Comparison of ENCODE assay signal across 26 cellular contexts in genomic region chr12:50021071-50021470, GRCh38. TPM values are rescaled to one million over a fixed set of nuclear protein-coding genes. Genes with fewer than 3 reads are reported as not detected.
DNase-seq lines count a peak whose midpoint lies in the region; ATAC-seq, FAIRE-seq and TF ChIP-seq lines count a peak whose summit lies in the region.
"Had no signal": no experiment of that assay in that cellular context is flagged by ENCODE, and none has a peak within 500 bp of the region (broad histone marks: within the 10 kb centered on the region; RNA-seq: fewer than 3 reads in every experiment).

No MANE protein-coding gene starts in this region.

- no peaks in the 10 kb centered on the region for H3K9me3 Mint-ChIP-seq in osteocyte (ENCODE audit: unreplicated experiment)

- H2AFZ ChIP-seq in DND-41 (ENCODE audit: low read depth, low read length) (no peak overlapping the region), PC-3 (ENCODE audit: low read length) (no peak overlapping the region)

- TF ChIP-seq CTCF in DND-41 (IDR thresholded peaks at IDR 0.05; ENCODE audit: borderline replicate concordance, extremely low read depth, low read length, poor library complexity, severe bottlenecking) (no peak), PC-3 (conservative IDR thresholded peaks at IDR 0.05; ENCODE audit: low read depth, low read length) (no peak), osteocyte (IDR thresholded peaks at IDR 0.05) (no peak)

- H3K36me3 Mint-ChIP-seq in osteocyte (ENCODE audit: unreplicated experiment): peaks cover 1% of the 10 kb centered on the region

- H3K9me2 ChIP-seq in PC-3 (replicated peaks; ENCODE audit: low read length): no peaks in the 10 kb centered on the region

- no peaks in the 10 kb centered on the region for H3F3A ChIP-seq in PC-3 (ENCODE audit: low read length, unreplicated experiment)

- no peak for DNase-seq in DND-41
- DNase-seq in PC-3: no peak
- no peak for DNase-seq in osteocyte (ENCODE audit: extremely low spot score, unreplicated experiment)
- no peak for DNase-seq in OCI-M1 (lab: John Stamatoyannopoulos, UW)
- DNase-seq in left colon: no peak
- no peak for DNase-seq in NCI-H2107 (lab: John Stamatoyannopoulos, UW)
- DNase-seq in OCI-M2 (lab: John Stamatoyannopoulos, UW; ENCODE audit: unreplicated experiment): no peak
- DNase-seq: activated CD4-positive, CD25-positive, alpha-beta regulatory T cell; activated CD8-positive, alpha-beta T cell treated with anti-CD3 and anti-CD28 coated beads, Interleukin-2, amount 10 ng/mL, durations not matched to agents 7 days and 5 days; activated naive CD4-positive, alpha-beta T cell treated with anti-CD3 and anti-CD28 coated beads, Interleukin-2, amount 10 ng/mL, durations not matched to agents 7 days and 5 days; activated T-cell treated with anti-CD3 and anti-CD28 coated beads, Interleukin-2, amount 50 U/mL, for 4 hours; CD4-positive, alpha-beta memory T cell; hypothalamus; KG1; kidney; NCI-H1092; NCI-H2029 treated with DMSO at 0.1 percent for 48 hours; NCI-H510A; SHP77 treated with DMSO at 0.1 percent for 48 hours; stimulated activated CD4-positive, alpha-beta T cell treated with anti-CD3 and anti-CD28 coated beads, Interleukin-15, amount 100 ng/mL, for 24 hours; T-helper 2 cell; testis had no signal

- H3K27ac ChIP-seq in DND-41 (ENCODE audit: low read length): no peak overlapping the region
- H3K27ac ChIP-seq in PC-3 (ENCODE audit: low read length): no peak overlapping the region
- H3K27ac ChIP-seq: testis had no signal

- ATAC-seq in DND-41 (ENCODE audit: insufficient read depth, low read depth): no peak
- no peak for ATAC-seq in PC-3
- no peak for ATAC-seq in left colon
- ATAC-seq: activated CD8-positive, alpha-beta T cell treated with anti-CD3 and anti-CD28 coated beads, Interleukin-2, amount 10 ng/mL, durations not matched to agents 7 days and 5 days; activated T-cell treated with anti-CD3 and anti-CD28 coated beads, Interleukin-2, amount 50 U/mL, for 4 hours had no signal

- peaks cover 59% of the 10 kb centered on the region for H3K4me1 Mint-ChIP-seq in osteocyte (ENCODE audit: unreplicated experiment)

- H3K4me1 ChIP-seq in DND-41 (ENCODE audit: insufficient read depth, low read length) (peaks cover 40% of the 10 kb centered on the region), PC-3 (ENCODE audit: insufficient read depth, low read length) (peaks cover 14% of the 10 kb centered on the region)

- POLR2A ChIA-PET in PC-3 (lab: Charles Lee; ENCODE audit: unreplicated experiment): interaction anchor here (0.6 kb wide), 1 partner anchor 178 kb away, joined by 4 read pairs; the partner anchor contains the start of gene BCDIN3D

- intact Hi-C loops in PC-3 (cut with micrococcal nuclease) (no loop called here), left colon (cut with DNase I, micrococcal nuclease) (no loop called here)

- H3K4me3 ChIP-seq in DND-41 (ENCODE audit: low read depth in 1 of 2, low read length in 2 of 2) (no peak overlapping the region), PC-3 (ENCODE audit: low read length) (no peak overlapping the region)
- H3K4me3 ChIP-seq: testis had no signal

- CTCF ChIA-PET in PC-3 (lab: Charles Lee): no interaction called here

- H3K36me3 ChIP-seq in DND-41 (ENCODE audit: insufficient read depth, low read length): peaks cover 47% of the 10 kb centered on the region
- peaks cover 22% of the 10 kb centered on the region for H3K36me3 ChIP-seq in PC-3 (ENCODE audit: low read depth, low read length)

- H3K9me3 ChIP-seq in DND-41 (ENCODE audit: insufficient read depth, low read length, severe bottlenecking) (no peaks in the 10 kb centered on the region), PC-3 (ENCODE audit: low read length) (no peaks in the 10 kb centered on the region)
- H3K9me3 ChIP-seq: testis had no signal

- H3K27me3 ChIP-seq in DND-41 (ENCODE audit: insufficient read depth, low read length, poor library complexity) (no peaks in the 10 kb centered on the region), PC-3 (ENCODE audit: low read length) (no peaks in the 10 kb centered on the region)
- H3K27me3 ChIP-seq: testis had no signal

- H3K27me3 Mint-ChIP-seq in osteocyte (ENCODE audit: unreplicated experiment): no peaks in the 10 kb centered on the region
- H3K27me3 Mint-ChIP-seq: activated naive CD4-positive, alpha-beta T cell treated with anti-CD3 and anti-CD28 coated beads, Interleukin-2, amount 10 ng/mL, durations not matched to agents 7 days and 5 days; CD4-positive, alpha-beta memory T cell; memory B cell had no signal

- H3K79me2 ChIP-seq in DND-41 (ENCODE audit: insufficient read depth, low read length): peaks cover 92% of the 10 kb centered on the region
- H3K79me2 ChIP-seq in PC-3 (ENCODE audit: low read length): peaks cover 93% of the 10 kb centered on the region

- H3K4me3 Mint-ChIP-seq in osteocyte (ENCODE audit: unreplicated experiment): no peak overlapping the region
- H3K4me3 Mint-ChIP-seq: activated CD8-positive, alpha-beta T cell treated with anti-CD3 and anti-CD28 coated beads, Interleukin-2, amount 10 ng/mL, durations not matched to agents 7 days and 5 days; activated naive CD4-positive, alpha-beta T cell treated with anti-CD3 and anti-CD28 coated beads, Interleukin-2, amount 10 ng/mL, durations not matched to agents 7 days and 5 days; activated T-cell treated with anti-CD3 and anti-CD28 coated beads, Interleukin-2, amount 50 U/mL, for 4 hours; CD4-positive, alpha-beta memory T cell; memory B cell had no signal

- H3K9ac ChIP-seq in DND-41 (ENCODE audit: low read depth, low read length) (no peak overlapping the region), PC-3 (ENCODE audit: low read length) (no peak overlapping the region)

- peak overlapping the region; percentile 36 for H3K27ac Mint-ChIP-seq in osteocyte (ENCODE audit: unreplicated experiment)
- H3K27ac Mint-ChIP-seq: activated CD8-positive, alpha-beta T cell treated with anti-CD3 and anti-CD28 coated beads, Interleukin-2, amount 10 ng/mL, durations not matched to agents 7 days and 5 days; memory B cell had no signal

- H3K4me2 ChIP-seq in DND-41 (ENCODE audit: insufficient read depth, low read length): peak overlapping the region; percentile 65; the same call in 1 of the 2 replicates
- peak overlapping the region; percentile 23; the same call in 1 of the 2 replicates for H3K4me2 ChIP-seq in PC-3 (ENCODE audit: low read length)

- BruUV-seq in PC-3 (replicated peaks; lab: Mats Ljungman, UMichigan): no TSS peak

- FAIRE-seq in endometrium (lab: Jason Lieb, UNC): peak; percentile 4
- FAIRE-seq: colon, kidney had no signal

- H4K20me1 ChIP-seq in DND-41 (ENCODE audit: insufficient read depth, low read length) (peaks cover 28% of the 10 kb centered on the region; the same call in 1 of the 2 replicates), PC-3 (ENCODE audit: low read length) (peaks cover 25% of the 10 kb centered on the region)

RNA-seq across cellular contexts. Expression of gene RACGAP1, which starts 4.2 kb away (rescaled TPM):
- total RNA-seq in PC-3 (2014; rRNA removed) (95.3 and 97.9 TPM in 2 replicates), osteocyte (25.9 and 28.3 TPM in 2 replicates), left colon (10 to 100 TPM; 20.0 to 25.4 TPM)

RNA-seq across cellular contexts. Expression of gene ASIC1, which starts 36.3 kb away (rescaled TPM):
- total RNA-seq in PC-3 (2014; rRNA removed) (6.0 and 6.3 TPM in 2 replicates), osteocyte (2.1 and 3.0 TPM in 2 replicates), left colon (1 to 10 TPM in 1 of 2 donors, under 1 TPM in 1; 0.55 to 1.9 TPM)

RNA-seq across cellular contexts. Expression of gene AQP6, which starts 48.3 kb away (rescaled TPM):
- total RNA-seq in PC-3 (2014; rRNA removed): not detected in 2 replicates
- not detected in 2 replicates for total RNA-seq in osteocyte
- total RNA-seq in left colon: not detected
- total RNA-seq: activated CD8-positive, alpha-beta T cell treated with anti-CD3 and anti-CD28 coated beads, Interleukin-2, amount 10 ng/mL, durations not matched to agents 7 days and 5 days; activated T-cell treated with anti-CD3 and anti-CD28 coated beads, Interleukin-2, amount 50 U/mL, for 4 hours; CD4-positive, alpha-beta memory T cell; renal cortical epithelial cell had no signal

RNA-seq across cellular contexts. Expression of gene AQP5, which starts 59.4 kb away (rescaled TPM):
- total RNA-seq in PC-3 (2014; rRNA removed) (not detected in 2 replicates), osteocyte (0.24 and 0.46 TPM in 2 replicates), left colon (not detected)
- total RNA-seq: activated CD8-positive, alpha-beta T cell treated with anti-CD3 and anti-CD28 coated beads, Interleukin-2, amount 10 ng/mL, durations not matched to agents 7 days and 5 days; activated T-cell treated with anti-CD3 and anti-CD28 coated beads, Interleukin-2, amount 50 U/mL, for 4 hours; CD4-positive, alpha-beta memory T cell; renal cortical epithelial cell had no signal
